1 cellular context compared by ENCODE assay signal in the genomic region with DNA sequence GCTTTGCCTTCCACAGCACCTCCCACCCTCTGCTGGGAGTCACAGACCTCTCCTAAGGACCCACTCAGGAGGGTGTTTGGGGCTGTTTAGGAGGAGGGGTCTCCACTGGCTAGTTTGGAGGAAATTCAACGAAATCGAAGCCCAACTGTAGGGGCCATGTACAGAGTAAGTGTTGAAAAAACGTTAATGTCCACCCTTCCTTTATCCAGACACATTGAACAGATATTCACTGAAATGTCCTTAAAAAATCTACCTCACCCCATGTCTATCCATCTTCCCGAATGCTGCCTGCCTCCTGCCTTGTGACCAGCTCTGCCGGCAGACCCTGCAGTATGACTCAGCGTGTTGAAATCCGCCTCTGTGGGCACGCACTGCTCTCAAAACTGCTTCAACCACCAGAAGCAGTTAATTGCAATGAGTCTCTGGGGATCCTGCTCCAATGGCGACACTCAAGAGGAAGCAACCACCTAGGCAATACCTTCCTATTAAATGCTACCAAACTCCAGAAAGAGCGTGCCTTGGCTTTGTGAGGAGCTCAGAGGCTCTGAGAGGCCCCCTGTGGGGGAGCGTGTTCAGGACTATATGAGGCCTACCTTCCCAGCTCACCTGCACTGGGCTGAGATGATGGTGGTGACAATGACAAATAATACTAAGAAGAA.
A peak's percentile ranks its signal among the peaks of the same experiment; 100 is the strongest.
TF ChIP-seq lines count a peak whose summit lies in the region.

No MANE protein-coding gene starts in this region.

TF ChIP-seq in K562, 482 proteins besides CTCF, POLR2A, EP300 and RAD21 (continued from another document and continues in another):
- TF ChIP-seq, protein P1, sequence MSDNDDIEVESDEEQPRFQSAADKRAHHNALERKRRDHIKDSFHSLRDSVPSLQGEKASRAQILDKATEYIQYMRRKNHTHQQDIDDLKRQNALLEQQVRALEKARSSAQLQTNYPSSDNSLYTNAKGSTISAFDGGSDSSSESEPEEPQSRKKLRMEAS (CRISPR knock-in tag; IDR thresholded peaks at IDR 0.05): 0 out of 2 replicates have a peak, but pooled peaks have one; percentile 9
- TF ChIP-seq ZNF174 (CRISPR knock-in tag; IDR thresholded peaks at IDR 0.05): no peak
- TF ChIP-seq, protein P2, sequence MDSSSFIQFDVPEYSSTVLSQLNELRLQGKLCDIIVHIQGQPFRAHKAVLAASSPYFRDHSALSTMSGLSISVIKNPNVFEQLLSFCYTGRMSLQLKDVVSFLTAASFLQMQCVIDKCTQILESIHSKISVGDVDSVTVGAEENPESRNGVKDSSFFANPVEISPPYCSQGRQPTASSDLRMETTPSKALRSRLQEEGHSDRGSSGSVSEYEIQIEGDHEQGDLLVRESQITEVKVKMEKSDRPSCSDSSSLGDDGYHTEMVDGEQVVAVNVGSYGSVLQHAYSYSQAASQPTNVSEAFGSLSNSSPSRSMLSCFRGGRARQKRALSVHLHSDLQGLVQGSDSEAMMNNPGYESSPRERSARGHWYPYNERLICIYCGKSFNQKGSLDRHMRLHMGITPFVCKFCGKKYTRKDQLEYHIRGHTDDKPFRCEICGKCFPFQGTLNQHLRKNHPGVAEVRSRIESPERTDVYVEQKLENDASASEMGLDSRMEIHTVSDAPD (CRISPR knock-in tag; IDR thresholded peaks at IDR 0.05): no peak
- TF ChIP-seq, protein P3, sequence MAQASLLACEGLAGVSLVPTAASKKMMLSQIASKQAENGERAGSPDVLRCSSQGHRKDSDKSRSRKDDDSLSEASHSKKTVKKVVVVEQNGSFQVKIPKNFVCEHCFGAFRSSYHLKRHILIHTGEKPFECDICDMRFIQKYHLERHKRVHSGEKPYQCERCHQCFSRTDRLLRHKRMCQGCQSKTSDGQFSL (CRISPR knock-in tag; IDR thresholded peaks at IDR 0.05): 0 out of 2 replicates have a peak, but pooled peaks have one; percentile 24
- TF ChIP-seq, protein P3 (tag; IDR thresholded peaks at IDR 0.05): peak in 1 of 2 experiments; percentile 76; a peak in 1 of 4 replicates
- peak; percentile 92 for TF ChIP-seq DMBX1 (CRISPR knock-in tag; IDR thresholded peaks at IDR 0.05; ENCODE audit: borderline replicate concordance)
- TF ChIP-seq, protein P4, sequence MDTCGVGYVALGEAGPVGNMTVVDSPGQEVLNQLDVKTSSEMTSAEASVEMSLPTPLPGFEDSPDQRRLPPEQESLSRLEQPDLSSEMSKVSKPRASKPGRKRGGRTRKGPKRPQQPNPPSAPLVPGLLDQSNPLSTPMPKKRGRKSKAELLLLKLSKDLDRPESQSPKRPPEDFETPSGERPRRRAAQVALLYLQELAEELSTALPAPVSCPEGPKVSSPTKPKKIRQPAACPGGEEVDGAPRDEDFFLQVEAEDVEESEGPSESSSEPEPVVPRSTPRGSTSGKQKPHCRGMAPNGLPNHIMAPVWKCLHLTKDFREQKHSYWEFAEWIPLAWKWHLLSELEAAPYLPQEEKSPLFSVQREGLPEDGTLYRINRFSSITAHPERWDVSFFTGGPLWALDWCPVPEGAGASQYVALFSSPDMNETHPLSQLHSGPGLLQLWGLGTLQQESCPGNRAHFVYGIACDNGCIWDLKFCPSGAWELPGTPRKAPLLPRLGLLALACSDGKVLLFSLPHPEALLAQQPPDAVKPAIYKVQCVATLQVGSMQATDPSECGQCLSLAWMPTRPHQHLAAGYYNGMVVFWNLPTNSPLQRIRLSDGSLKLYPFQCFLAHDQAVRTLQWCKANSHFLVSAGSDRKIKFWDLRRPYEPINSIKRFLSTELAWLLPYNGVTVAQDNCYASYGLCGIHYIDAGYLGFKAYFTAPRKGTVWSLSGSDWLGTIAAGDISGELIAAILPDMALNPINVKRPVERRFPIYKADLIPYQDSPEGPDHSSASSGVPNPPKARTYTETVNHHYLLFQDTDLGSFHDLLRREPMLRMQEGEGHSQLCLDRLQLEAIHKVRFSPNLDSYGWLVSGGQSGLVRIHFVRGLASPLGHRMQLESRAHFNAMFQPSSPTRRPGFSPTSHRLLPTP (IDR thresholded peaks at IDR 0.05; ENCODE audit: borderline replicate concordance, extremely low read depth, insufficient read length): no peak
- peak; percentile 56; the same call in 1 of the 2 replicates for TF ChIP-seq ZEB2 (IDR thresholded peaks at IDR 0.05)
- TF ChIP-seq GATAD2A (IDR thresholded peaks at IDR 0.05): peak; percentile 1; the same call in 1 of the 2 replicates
- TF ChIP-seq, protein P5, sequence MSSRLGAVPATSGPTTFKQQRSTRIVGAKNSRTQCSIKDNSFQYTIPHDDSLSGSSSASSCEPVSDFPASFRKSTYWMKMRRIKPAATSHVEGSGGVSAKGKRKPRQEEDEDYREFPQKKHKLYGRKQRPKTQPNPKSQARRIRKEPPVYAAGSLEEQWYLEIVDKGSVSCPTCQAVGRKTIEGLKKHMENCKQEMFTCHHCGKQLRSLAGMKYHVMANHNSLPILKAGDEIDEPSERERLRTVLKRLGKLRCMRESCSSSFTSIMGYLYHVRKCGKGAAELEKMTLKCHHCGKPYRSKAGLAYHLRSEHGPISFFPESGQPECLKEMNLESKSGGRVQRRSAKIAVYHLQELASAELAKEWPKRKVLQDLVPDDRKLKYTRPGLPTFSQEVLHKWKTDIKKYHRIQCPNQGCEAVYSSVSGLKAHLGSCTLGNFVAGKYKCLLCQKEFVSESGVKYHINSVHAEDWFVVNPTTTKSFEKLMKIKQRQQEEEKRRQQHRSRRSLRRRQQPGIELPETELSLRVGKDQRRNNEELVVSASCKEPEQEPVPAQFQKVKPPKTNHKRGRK (tag; IDR thresholded peaks at IDR 0.05): peak; percentile 32; the same call in 1 of the 2 replicates
- TF ChIP-seq, protein P6, sequence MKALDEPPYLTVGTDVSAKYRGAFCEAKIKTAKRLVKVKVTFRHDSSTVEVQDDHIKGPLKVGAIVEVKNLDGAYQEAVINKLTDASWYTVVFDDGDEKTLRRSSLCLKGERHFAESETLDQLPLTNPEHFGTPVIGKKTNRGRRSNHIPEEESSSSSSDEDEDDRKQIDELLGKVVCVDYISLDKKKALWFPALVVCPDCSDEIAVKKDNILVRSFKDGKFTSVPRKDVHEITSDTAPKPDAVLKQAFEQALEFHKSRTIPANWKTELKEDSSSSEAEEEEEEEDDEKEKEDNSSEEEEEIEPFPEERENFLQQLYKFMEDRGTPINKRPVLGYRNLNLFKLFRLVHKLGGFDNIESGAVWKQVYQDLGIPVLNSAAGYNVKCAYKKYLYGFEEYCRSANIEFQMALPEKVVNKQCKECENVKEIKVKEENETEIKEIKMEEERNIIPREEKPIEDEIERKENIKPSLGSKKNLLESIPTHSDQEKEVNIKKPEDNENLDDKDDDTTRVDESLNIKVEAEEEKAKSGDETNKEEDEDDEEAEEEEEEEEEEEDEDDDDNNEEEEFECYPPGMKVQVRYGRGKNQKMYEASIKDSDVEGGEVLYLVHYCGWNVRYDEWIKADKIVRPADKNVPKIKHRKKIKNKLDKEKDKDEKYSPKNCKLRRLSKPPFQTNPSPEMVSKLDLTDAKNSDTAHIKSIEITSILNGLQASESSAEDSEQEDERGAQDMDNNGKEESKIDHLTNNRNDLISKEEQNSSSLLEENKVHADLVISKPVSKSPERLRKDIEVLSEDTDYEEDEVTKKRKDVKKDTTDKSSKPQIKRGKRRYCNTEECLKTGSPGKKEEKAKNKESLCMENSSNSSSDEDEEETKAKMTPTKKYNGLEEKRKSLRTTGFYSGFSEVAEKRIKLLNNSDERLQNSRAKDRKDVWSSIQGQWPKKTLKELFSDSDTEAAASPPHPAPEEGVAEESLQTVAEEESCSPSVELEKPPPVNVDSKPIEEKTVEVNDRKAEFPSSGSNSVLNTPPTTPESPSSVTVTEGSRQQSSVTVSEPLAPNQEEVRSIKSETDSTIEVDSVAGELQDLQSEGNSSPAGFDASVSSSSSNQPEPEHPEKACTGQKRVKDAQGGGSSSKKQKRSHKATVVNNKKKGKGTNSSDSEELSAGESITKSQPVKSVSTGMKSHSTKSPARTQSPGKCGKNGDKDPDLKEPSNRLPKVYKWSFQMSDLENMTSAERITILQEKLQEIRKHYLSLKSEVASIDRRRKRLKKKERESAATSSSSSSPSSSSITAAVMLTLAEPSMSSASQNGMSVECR (CRISPR knock-in tag; IDR thresholded peaks at IDR 0.05): no peak
- TF ChIP-seq NFRKB (IDR thresholded peaks at IDR 0.05; ENCODE audit: low read depth): peak; percentile 86
- TF ChIP-seq, protein P7, sequence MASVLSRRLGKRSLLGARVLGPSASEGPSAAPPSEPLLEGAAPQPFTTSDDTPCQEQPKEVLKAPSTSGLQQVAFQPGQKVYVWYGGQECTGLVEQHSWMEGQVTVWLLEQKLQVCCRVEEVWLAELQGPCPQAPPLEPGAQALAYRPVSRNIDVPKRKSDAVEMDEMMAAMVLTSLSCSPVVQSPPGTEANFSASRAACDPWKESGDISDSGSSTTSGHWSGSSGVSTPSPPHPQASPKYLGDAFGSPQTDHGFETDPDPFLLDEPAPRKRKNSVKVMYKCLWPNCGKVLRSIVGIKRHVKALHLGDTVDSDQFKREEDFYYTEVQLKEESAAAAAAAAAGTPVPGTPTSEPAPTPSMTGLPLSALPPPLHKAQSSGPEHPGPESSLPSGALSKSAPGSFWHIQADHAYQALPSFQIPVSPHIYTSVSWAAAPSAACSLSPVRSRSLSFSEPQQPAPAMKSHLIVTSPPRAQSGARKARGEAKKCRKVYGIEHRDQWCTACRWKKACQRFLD (CRISPR knock-in tag; IDR thresholded peaks at IDR 0.05): peak; percentile 90
- no peak for TF ChIP-seq NCOA1 (IDR thresholded peaks at IDR 0.05; ENCODE audit: low read depth)
- TF ChIP-seq, protein P8, sequence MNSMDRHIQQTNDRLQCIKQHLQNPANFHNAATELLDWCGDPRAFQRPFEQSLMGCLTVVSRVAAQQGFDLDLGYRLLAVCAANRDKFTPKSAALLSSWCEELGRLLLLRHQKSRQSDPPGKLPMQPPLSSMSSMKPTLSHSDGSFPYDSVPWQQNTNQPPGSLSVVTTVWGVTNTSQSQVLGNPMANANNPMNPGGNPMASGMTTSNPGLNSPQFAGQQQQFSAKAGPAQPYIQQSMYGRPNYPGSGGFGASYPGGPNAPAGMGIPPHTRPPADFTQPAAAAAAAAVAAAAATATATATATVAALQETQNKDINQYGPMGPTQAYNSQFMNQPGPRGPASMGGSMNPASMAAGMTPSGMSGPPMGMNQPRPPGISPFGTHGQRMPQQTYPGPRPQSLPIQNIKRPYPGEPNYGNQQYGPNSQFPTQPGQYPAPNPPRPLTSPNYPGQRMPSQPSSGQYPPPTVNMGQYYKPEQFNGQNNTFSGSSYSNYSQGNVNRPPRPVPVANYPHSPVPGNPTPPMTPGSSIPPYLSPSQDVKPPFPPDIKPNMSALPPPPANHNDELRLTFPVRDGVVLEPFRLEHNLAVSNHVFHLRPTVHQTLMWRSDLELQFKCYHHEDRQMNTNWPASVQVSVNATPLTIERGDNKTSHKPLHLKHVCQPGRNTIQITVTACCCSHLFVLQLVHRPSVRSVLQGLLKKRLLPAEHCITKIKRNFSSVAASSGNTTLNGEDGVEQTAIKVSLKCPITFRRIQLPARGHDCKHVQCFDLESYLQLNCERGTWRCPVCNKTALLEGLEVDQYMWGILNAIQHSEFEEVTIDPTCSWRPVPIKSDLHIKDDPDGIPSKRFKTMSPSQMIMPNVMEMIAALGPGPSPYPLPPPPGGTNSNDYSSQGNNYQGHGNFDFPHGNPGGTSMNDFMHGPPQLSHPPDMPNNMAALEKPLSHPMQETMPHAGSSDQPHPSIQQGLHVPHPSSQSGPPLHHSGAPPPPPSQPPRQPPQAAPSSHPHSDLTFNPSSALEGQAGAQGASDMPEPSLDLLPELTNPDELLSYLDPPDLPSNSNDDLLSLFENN (IDR thresholded peaks at IDR 0.05; ENCODE audit: low read depth in 2 of 2, low read length in 2 of 2): no peak; a peak in 1 of 4 replicates
- TF ChIP-seq GABPB2 (CRISPR knock-in tag; conservative IDR thresholded peaks at IDR 0.05): no peak
- no peak for TF ChIP-seq PCBP1 (IDR thresholded peaks at IDR 0.05; ENCODE audit: low read depth, low read length, poor library complexity, severe bottlenecking)
- no peak for TF ChIP-seq SMARCA5 (IDR thresholded peaks at IDR 0.05)
- TF ChIP-seq RBFOX2 (IDR thresholded peaks at IDR 0.05; ENCODE audit: low read depth, low read length): peak; percentile 58
- TF ChIP-seq, protein P9, sequence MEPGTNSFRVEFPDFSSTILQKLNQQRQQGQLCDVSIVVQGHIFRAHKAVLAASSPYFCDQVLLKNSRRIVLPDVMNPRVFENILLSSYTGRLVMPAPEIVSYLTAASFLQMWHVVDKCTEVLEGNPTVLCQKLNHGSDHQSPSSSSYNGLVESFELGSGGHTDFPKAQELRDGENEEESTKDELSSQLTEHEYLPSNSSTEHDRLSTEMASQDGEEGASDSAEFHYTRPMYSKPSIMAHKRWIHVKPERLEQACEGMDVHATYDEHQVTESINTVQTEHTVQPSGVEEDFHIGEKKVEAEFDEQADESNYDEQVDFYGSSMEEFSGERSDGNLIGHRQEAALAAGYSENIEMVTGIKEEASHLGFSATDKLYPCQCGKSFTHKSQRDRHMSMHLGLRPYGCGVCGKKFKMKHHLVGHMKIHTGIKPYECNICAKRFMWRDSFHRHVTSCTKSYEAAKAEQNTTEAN (CRISPR knock-in tag; IDR thresholded peaks at IDR 0.05): no peak
- peak; percentile 5 for TF ChIP-seq KDM5B (IDR thresholded peaks at IDR 0.05; ENCODE audit: insufficient replicate concordance, low read depth, low read length)
- TF ChIP-seq, protein P10, sequence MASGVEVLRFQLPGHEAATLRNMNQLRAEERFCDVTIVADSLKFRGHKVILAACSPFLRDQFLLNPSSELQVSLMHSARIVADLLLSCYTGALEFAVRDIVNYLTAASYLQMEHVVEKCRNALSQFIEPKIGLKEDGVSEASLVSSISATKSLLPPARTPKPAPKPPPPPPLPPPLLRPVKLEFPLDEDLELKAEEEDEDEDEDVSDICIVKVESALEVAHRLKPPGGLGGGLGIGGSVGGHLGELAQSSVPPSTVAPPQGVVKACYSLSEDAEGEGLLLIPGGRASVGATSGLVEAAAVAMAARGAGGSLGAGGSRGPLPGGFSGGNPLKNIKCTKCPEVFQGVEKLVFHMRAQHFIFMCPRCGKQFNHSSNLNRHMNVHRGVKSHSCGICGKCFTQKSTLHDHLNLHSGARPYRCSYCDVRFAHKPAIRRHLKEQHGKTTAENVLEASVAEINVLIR (CRISPR knock-in tag; IDR thresholded peaks at IDR 0.05): no peak
- no peak; the same call in 1 of the 2 replicates for TF ChIP-seq PTRF (tag; IDR thresholded peaks at IDR 0.05)
- TF ChIP-seq, protein P11, sequence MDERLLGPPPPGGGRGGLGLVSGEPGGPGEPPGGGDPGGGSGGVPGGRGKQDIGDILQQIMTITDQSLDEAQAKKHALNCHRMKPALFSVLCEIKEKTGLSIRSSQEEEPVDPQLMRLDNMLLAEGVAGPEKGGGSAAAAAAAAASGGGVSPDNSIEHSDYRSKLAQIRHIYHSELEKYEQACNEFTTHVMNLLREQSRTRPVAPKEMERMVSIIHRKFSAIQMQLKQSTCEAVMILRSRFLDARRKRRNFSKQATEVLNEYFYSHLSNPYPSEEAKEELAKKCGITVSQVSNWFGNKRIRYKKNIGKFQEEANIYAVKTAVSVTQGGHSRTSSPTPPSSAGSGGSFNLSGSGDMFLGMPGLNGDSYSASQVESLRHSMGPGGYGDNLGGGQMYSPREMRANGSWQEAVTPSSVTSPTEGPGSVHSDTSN (CRISPR knock-in tag; IDR thresholded peaks at IDR 0.05; ENCODE audit: low read depth): no peak
- TF ChIP-seq, protein P11 (tag; conservative IDR thresholded peaks at IDR 0.05; ENCODE audit: low read depth): peak; percentile 17; the same call in 1 of the 2 replicates
- TF ChIP-seq JUNB (CRISPR knock-in tag; conservative IDR thresholded peaks at IDR 0.05): peak; percentile 36; the same call in 1 of the 2 replicates
- TF ChIP-seq NFYB (IDR thresholded peaks at IDR 0.05; ENCODE audit: extremely low read depth, insufficient read length): no peak
